In the genomic region with DNA sequence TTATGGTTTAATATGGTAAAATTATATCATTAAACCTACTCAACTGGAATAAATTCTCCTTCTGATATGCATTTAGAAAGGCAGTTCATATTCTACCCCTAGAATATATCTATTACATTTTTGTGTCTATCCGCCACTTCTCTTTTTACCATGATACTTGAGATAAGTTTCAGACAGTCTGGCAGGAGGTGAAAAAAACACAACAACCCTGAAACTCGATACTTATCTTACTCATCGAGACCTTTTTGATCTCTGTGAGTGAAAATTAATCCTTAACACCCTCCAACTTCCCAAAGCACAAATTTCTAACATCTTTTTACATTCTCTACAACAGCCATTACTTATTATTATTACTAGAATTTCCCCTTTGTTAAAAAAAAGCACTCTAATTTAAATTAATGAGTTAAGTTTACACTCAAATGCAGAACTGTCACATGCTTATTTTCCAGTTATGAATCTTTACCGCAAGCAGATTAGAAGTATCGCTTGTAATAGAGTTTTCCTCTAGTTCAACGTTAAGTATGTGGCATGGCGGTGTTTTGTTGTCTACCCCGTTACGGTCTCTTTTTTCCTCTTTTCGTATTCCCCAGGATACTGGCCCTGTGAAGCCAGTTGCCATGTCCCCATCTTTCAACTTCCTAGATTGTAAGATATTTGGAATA, we compare ENCODE assay signal across 10 cellular contexts.
DNase-seq lines count a peak whose midpoint lies in the region; ATAC-seq, FAIRE-seq and TF ChIP-seq lines count a peak whose summit lies in the region.
"Had no signal": no experiment of that assay in that cellular context is flagged by ENCODE, and none has a peak within 500 bp of the region (broad histone marks: within the 10 kb centered on the region; RNA-seq: fewer than 3 reads in every experiment).

No MANE protein-coding gene starts in this region.

- DNase-seq in DMS53 (lab: John Stamatoyannopoulos, UW) (peak; percentile 56), NOMO-1 (lab: John Stamatoyannopoulos, UW; ENCODE audit: unreplicated experiment in 2 of 2) (no peak), urothelium cell line (ENCODE audit: low spot score) (no peak), HFFc6 (no peak), SIG-M5 treated with dmso at 0.1 percent for 504 hours (lab: John Stamatoyannopoulos, UW; ENCODE audit: unreplicated experiment) (no peak)
- DNase-seq in activated naive CD8-positive, alpha-beta T cell treated with anti-CD3 and anti-CD28 coated beads for 36 hours: no peak

- no peak for FAIRE-seq in urothelium cell line (lab: Jason Lieb, UNC)
- FAIRE-seq: TTC549 had no signal

- peaks cover 60% of the 10 kb centered on the region for H3K4me1 Mint-ChIP-seq in activated naive CD8-positive, alpha-beta T cell treated with anti-CD3 and anti-CD28 coated beads for 36 hours
- H3K4me1 Mint-ChIP-seq in HFFc6 (ENCODE audit: low read depth): peaks cover 8% of the 10 kb centered on the region

- peak; percentile 75 for ATAC-seq in GM18907 (IDR thresholded peaks at IDR 0.05; ENCODE audit: unreplicated experiment)
- ATAC-seq in HG03469 (IDR thresholded peaks at IDR 0.05; ENCODE audit: unreplicated experiment): peak; percentile 74

- H3K27ac Mint-ChIP-seq in activated naive CD8-positive, alpha-beta T cell treated with anti-CD3 and anti-CD28 coated beads for 36 hours: peak overlapping the region; percentile 66
- H3K27ac Mint-ChIP-seq in HFFc6: no peak overlapping the region

- peaks cover 1% of the 10 kb centered on the region for H3K9me3 Mint-ChIP-seq in activated naive CD8-positive, alpha-beta T cell treated with anti-CD3 and anti-CD28 coated beads for 36 hours
- no peaks in the 10 kb centered on the region for H3K9me3 Mint-ChIP-seq in HFFc6

- H3K4me3 Mint-ChIP-seq in activated naive CD8-positive, alpha-beta T cell treated with anti-CD3 and anti-CD28 coated beads for 36 hours: no peak overlapping the region
- no peak overlapping the region for H3K4me3 Mint-ChIP-seq in HFFc6

- H3K36me3 Mint-ChIP-seq in activated naive CD8-positive, alpha-beta T cell treated with anti-CD3 and anti-CD28 coated beads for 36 hours: peaks cover 52% of the 10 kb centered on the region
- no peaks in the 10 kb centered on the region for H3K36me3 Mint-ChIP-seq in HFFc6 (ENCODE audit: low read depth)

- H3K27me3 Mint-ChIP-seq in activated naive CD8-positive, alpha-beta T cell treated with anti-CD3 and anti-CD28 coated beads for 36 hours: no peaks in the 10 kb centered on the region
- no peaks in the 10 kb centered on the region; the same call in 1 of the 2 replicates for H3K27me3 Mint-ChIP-seq in HFFc6 (ENCODE audit: insufficient read depth)
- H3K27me3 Mint-ChIP-seq: progenitor cell of endocrine pancreas had no signal

- TF ChIP-seq CTCF in HFFc6 (IDR thresholded peaks at IDR 0.05): no peak
